ENCODE assay signal across 11 cellular contexts in the genomic region with DNA sequence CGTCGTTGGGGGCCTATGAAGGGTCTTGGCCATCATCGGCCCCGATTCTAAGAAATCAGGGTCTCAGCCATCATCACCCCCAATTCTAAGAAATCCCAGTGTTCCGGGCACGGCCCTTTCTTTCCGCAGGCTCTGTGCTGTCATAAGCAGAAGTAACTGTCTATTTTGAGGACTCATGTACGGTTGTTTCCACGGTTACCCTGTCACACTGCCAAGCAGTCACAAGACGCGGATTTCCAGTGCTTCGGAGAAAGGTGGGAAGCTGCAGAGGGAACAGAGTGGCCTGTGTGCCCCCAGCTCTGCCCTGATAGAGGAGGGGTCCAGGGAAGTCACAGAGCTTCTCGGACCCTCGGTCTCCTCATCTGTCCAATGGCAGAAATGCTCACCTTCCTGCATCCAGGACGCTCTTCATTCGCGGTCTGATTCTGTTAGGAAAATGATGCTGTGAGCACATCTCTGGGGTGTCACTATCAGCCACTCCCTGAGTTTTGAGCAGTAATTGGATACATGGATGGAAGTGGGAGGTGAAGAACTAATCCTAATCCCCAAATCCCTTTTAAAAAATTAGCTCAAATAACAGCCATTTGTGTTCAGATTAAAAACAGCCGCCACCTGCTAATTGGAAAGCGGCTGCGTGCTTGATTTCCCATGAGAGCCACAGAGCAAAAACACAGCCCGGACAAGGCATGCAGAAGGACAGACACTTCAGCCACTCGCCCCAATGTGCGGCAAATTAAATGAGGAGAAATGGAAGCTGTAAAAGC.
DNase-seq lines count a peak whose midpoint lies in the region; ATAC-seq and TF ChIP-seq lines count a peak whose summit lies in the region.
"Had no signal": no experiment of that assay in that cellular context is flagged by ENCODE, and none has a peak within 500 bp of the region (broad histone marks: within the 10 kb centered on the region; RNA-seq: fewer than 3 reads in every experiment).

No MANE protein-coding gene starts in this region.

- no peaks in the 10 kb centered on the region for H3K9me3 ChIP-seq in suprapubic skin
- H3K9me3 ChIP-seq: SJCRH30 had no signal

- H3K4me3 ChIP-seq in suprapubic skin: no peak overlapping the region
- H3K4me3 ChIP-seq: SJCRH30 had no signal

- intact Hi-C loops in head of caudate nucleus (cut with DNase I): no loop called here

- no peak overlapping the region for H3K27ac Mint-ChIP-seq in endothelial cell (ENCODE audit: unreplicated experiment)
- H3K27ac Mint-ChIP-seq: natural killer cell treated with Interleukin-12 subunit alpha and Interleukin-12 subunit beta and Interleukin-15 and Interleukin-18, amount 100 ng/mL, for 72 hours had no signal

- no peak for TF ChIP-seq CTCF in RWPE1 (conservative IDR thresholded peaks at IDR 0.05; ENCODE audit: low read depth)
- TF ChIP-seq CTCF in suprapubic skin (IDR thresholded peaks at IDR 0.05): no peak
- no peak for TF ChIP-seq CTCF in endothelial cell (IDR thresholded peaks at IDR 0.05; ENCODE audit: unreplicated experiment)

- CTCF ChIA-PET in RWPE1 (lab: Yijun Ruan, JAX): interaction anchor here (1.2 kb wide), 2 partner anchors 10 to 11 kb away, joined by 3 to 4 read pairs; no protein-coding TSS in a partner anchor

- peaks cover 14% of the 10 kb centered on the region for H3K27me3 Mint-ChIP-seq in endothelial cell (ENCODE audit: unreplicated experiment)

- H3K36me3 Mint-ChIP-seq in endothelial cell (ENCODE audit: low read depth, unreplicated experiment): peaks cover 3% of the 10 kb centered on the region
- H3K36me3 Mint-ChIP-seq: natural killer cell treated with Interleukin-12 subunit alpha and Interleukin-12 subunit beta and Interleukin-15 and Interleukin-18, amount 100 ng/mL, for 72 hours had no signal

- no peak for TF ChIP-seq POLR2A in suprapubic skin (IDR thresholded peaks at IDR 0.05)

- no peaks in the 10 kb centered on the region for H3K36me3 ChIP-seq in suprapubic skin
- H3K36me3 ChIP-seq: SJCRH30 had no signal

- H3K4me1 Mint-ChIP-seq in endothelial cell (ENCODE audit: unreplicated experiment): peaks cover 10% of the 10 kb centered on the region

- POLR2A ChIA-PET in RWPE1 (lab: Yijun Ruan, JAX; ENCODE audit: low non-redundant PET): no interaction called here

- TF ChIP-seq EP300 in suprapubic skin (IDR thresholded peaks at IDR 0.05): no peak

- H3K4me1 ChIP-seq in suprapubic skin: no peaks in the 10 kb centered on the region
- H3K4me1 ChIP-seq: SJCRH30 had no signal

- DNase-seq in NCI-H1417 (lab: John Stamatoyannopoulos, UW): peak; percentile 30 to 82 (median 36)
- DNase-seq in NCI-H1417 treated with DMSO at 0.1 percent for 48 hours (lab: John Stamatoyannopoulos, UW): no peak
- DNase-seq in RWPE1 (ENCODE audit: low spot score): no peak
- DNase-seq in head of caudate nucleus: peak in 41 of 42 donors; percentile 48 to 89 (median 75)
- DNase-seq in superior temporal gyrus (ENCODE audit: extremely low spot score): peak; percentile 80
- DNase-seq in suprapubic skin (ENCODE audit: low spot score in 2 of 2): no peak
- DNase-seq in endothelial cell (ENCODE audit: low spot score): no peak
- DNase-seq: cortex of kidney, SJCRH30 had no signal

- no peak for ATAC-seq in HG03571 (IDR thresholded peaks at IDR 0.05; ENCODE audit: unreplicated experiment)
- ATAC-seq: natural killer cell treated with Interleukin-12 subunit alpha and Interleukin-12 subunit beta and Interleukin-15 and Interleukin-18, amount 100 ng/mL, for 72 hours had no signal

- H3K9me3 Mint-ChIP-seq in endothelial cell (ENCODE audit: unreplicated experiment): no peaks in the 10 kb centered on the region
- H3K9me3 Mint-ChIP-seq: natural killer cell treated with Interleukin-12 subunit alpha and Interleukin-12 subunit beta and Interleukin-15 and Interleukin-18, amount 100 ng/mL, for 72 hours had no signal

- no peak overlapping the region for H3K4me3 Mint-ChIP-seq in endothelial cell (ENCODE audit: unreplicated experiment)
- H3K4me3 Mint-ChIP-seq: natural killer cell treated with Interleukin-12 subunit alpha and Interleukin-12 subunit beta and Interleukin-15 and Interleukin-18, amount 100 ng/mL, for 72 hours had no signal

- WGBS in suprapubic skin: 70% methylated on average over 23 of the region's 23 CpGs

- H3K27me3 ChIP-seq in suprapubic skin: peaks cover 21% of the 10 kb centered on the region

- H3K27ac ChIP-seq in RWPE1 (peak overlapping the region; percentile 85; the same call in 1 of the 2 replicates), suprapubic skin (no peak overlapping the region)
- H3K27ac ChIP-seq: SJCRH30 had no signal

Comparison
In these comparisons a context has a peak if more than half of its experiments do, and no peak if none do; other contexts are left out.
1. DNase-seq: peak in NCI-H1417 (3 of 3), head of caudate nucleus (41 of 42) and superior temporal gyrus (single experiment); none in NCI-H1417 treated with DMSO at 0.1 percent for 48 hours (single experiment), RWPE1 (single experiment), suprapubic skin (0 of 2) and endothelial cell (single experiment).